In genomic region chr16:58629681-58630640, GRCh38 we compare ENCODE assay signal across 8 cellular contexts. TPM values are rescaled to one million over a fixed set of nuclear protein-coding genes. Genes with fewer than 3 reads are reported as not detected.
A peak's percentile ranks its signal among the peaks of the same experiment; 100 is the strongest.
DNase-seq lines count a peak whose midpoint lies in the region; ATAC-seq lines count a peak whose summit lies in the region.

Gene CNOT1, minus strand, starts transcription at chr16:58629826. Its CDS starts 30,489 bp downstream, at chr16:58599337.

- peaks cover 22% of the 10 kb centered on the region for H3K4me1 Mint-ChIP-seq in activated CD8-positive, alpha-beta memory T cell treated with anti-CD3 and anti-CD28 coated beads, Interleukin-2, amount 10 ng/mL, durations not matched to agents 7 days and 5 days

- H3K4me3 ChIP-seq in NT2/D1 (ENCODE audit: insufficient read length, low read depth) (peak within 1 kb of the TSS; percentile 100), endocrine pancreas (ENCODE audit: control insufficient read depth, insufficient read depth, low read length) (peak within 1 kb of the TSS; percentile 96), mesenchymal stem cell (ENCODE audit: insufficient read depth in 1 of 2, low read depth in 1 of 2, low read length in 2 of 2) (peak within 1 kb of the TSS; percentile 84 to 90)

- peak within 1 kb of the TSS; percentile 98 for H3K27ac ChIP-seq in mesenchymal stem cell (ENCODE audit: low read length, poor library complexity, severe bottlenecking)

- H2BK120ac ChIP-seq in mesenchymal stem cell (ENCODE audit: low read depth, low read length): peak within 1 kb of the TSS; percentile 77

- H3K9ac ChIP-seq in NT2/D1 (ENCODE audit: insufficient read length, low read depth): peak within 1 kb of the TSS; percentile 100
- H3K9ac ChIP-seq in endocrine pancreas (ENCODE audit: control insufficient read depth, insufficient read depth, low read length): peak within 1 kb of the TSS; percentile 99
- peak within 1 kb of the TSS; percentile 97 for H3K9ac ChIP-seq in mesenchymal stem cell (ENCODE audit: low read length)

- H4K91ac ChIP-seq in mesenchymal stem cell (ENCODE audit: low read length): peak within 1 kb of the TSS; percentile 90

- WGBS in mesenchymal stem cell: under 1% methylated on average over 64 of the region's 64 CpGs

- H3K27ac Mint-ChIP-seq in activated CD8-positive, alpha-beta memory T cell treated with anti-CD3 and anti-CD28 coated beads, Interleukin-2, amount 10 ng/mL, durations not matched to agents 7 days and 5 days: peak within 1 kb of the TSS; percentile 100

- H3K36me3 Mint-ChIP-seq in activated CD8-positive, alpha-beta memory T cell treated with anti-CD3 and anti-CD28 coated beads, Interleukin-2, amount 10 ng/mL, durations not matched to agents 7 days and 5 days: peaks cover 19% of the 10 kb centered on the region

- H2BK5ac ChIP-seq in mesenchymal stem cell (ENCODE audit: low read depth, low read length, poor library complexity, severe bottlenecking): peak within 1 kb of the TSS; percentile 69

- peak within 1 kb of the TSS; percentile 98 for H3K4me3 Mint-ChIP-seq in activated CD8-positive, alpha-beta memory T cell treated with anti-CD3 and anti-CD28 coated beads, Interleukin-2, amount 10 ng/mL, durations not matched to agents 7 days and 5 days

- H3K27me3 ChIP-seq in NT2/D1 (ENCODE audit: insufficient read depth, insufficient read length): no peaks in the 10 kb centered on the region
- no peaks in the 10 kb centered on the region for H3K27me3 ChIP-seq in endocrine pancreas (ENCODE audit: control insufficient read depth, insufficient read depth, low read length)
- H3K27me3 ChIP-seq in mesenchymal stem cell (ENCODE audit: control insufficient read depth in 1 of 2, insufficient read depth in 1 of 2, low read length in 2 of 2): no peaks in the 10 kb centered on the region

- H3K9me3 ChIP-seq in NT2/D1 (ENCODE audit: insufficient read depth, low read length): no peaks in the 10 kb centered on the region
- H3K9me3 ChIP-seq in endocrine pancreas (ENCODE audit: control insufficient read depth, low read length): no peaks in the 10 kb centered on the region
- H3K9me3 ChIP-seq in mesenchymal stem cell (ENCODE audit: control insufficient read depth, low read length): no peaks in the 10 kb centered on the region

- no peak within 1 kb of the TSS for H2AK5ac ChIP-seq in mesenchymal stem cell (ENCODE audit: low read length, severe bottlenecking)

- peaks cover 4% of the 10 kb centered on the region for H3K4me1 ChIP-seq in NT2/D1 (ENCODE audit: insufficient read depth, insufficient read length)
- H3K4me1 ChIP-seq in endocrine pancreas (ENCODE audit: control insufficient read depth, insufficient read depth, low read length): peaks cover 3% of the 10 kb centered on the region
- peaks cover 3% of the 10 kb centered on the region for H3K4me1 ChIP-seq in mesenchymal stem cell (ENCODE audit: control insufficient read depth, insufficient read depth, low read depth, low read length)

- peak within 1 kb of the TSS in 1 of 2 experiments; percentile 38 for H2BK12ac ChIP-seq in mesenchymal stem cell (ENCODE audit: low read length in 2 of 2)

- H3K9me3 Mint-ChIP-seq in activated CD8-positive, alpha-beta memory T cell treated with anti-CD3 and anti-CD28 coated beads, Interleukin-2, amount 10 ng/mL, durations not matched to agents 7 days and 5 days (ENCODE audit: low read depth): no peaks in the 10 kb centered on the region

- CTCF ChIA-PET in activated CD8-positive, alpha-beta memory T cell treated with anti-CD3 and anti-CD28 coated beads, Interleukin-2, amount 10 ng/mL, durations not matched to agents 7 days and 5 days (lab: Charles Lee): interaction anchor here (0.7 to 1.6 kb wide), 3 partner anchors 26 to 126 kb away, joined by 3 read pairs; no protein-coding TSS in a partner anchor

- peak within 1 kb of the TSS; percentile 99 for H3K18ac ChIP-seq in mesenchymal stem cell (ENCODE audit: low read depth in 1 of 2, low read length in 2 of 2)

- H3K79me1 ChIP-seq in mesenchymal stem cell (replicated peaks; ENCODE audit: low read length, poor library complexity, severe bottlenecking): no peaks in the 10 kb centered on the region

- H4K8ac ChIP-seq in mesenchymal stem cell (ENCODE audit: low read length): peak within 1 kb of the TSS; percentile 98

- peak; percentile 80 for ATAC-seq in GM21381 (IDR thresholded peaks at IDR 0.05; ENCODE audit: unreplicated experiment)
- ATAC-seq in activated CD8-positive, alpha-beta memory T cell treated with anti-CD3 and anti-CD28 coated beads, Interleukin-2, amount 10 ng/mL, durations not matched to agents 7 days and 5 days: peak; percentile 89

- H3K14ac ChIP-seq in mesenchymal stem cell (ENCODE audit: low read length in 2 of 2): peak within 1 kb of the TSS; percentile 2 to 97

- DNase-seq in COR-L47 (lab: John Stamatoyannopoulos, UW) (peak; percentile 98), HUDEP-2 (lab: John Stamatoyannopoulos, UW; ENCODE audit: unreplicated experiment in 76 of 76) (peak; percentile 58 to 100 (median 98)), NT2/D1 (ENCODE audit: low read depth, low spot score) (peak; percentile 97), mesenchymal stem cell (peak; percentile 100)
- peak; percentile 99 for DNase-seq in activated CD8-positive, alpha-beta memory T cell treated with anti-CD3 and anti-CD28 coated beads, Interleukin-2, amount 10 ng/mL, durations not matched to agents 7 days and 5 days
- DNase-seq in stimulated activated CD8-positive, alpha-beta memory T cell treated with anti-CD3 and anti-CD28 coated beads, Interleukin-12 subunit alpha, Interleukin-12 subunit beta, amount 100 ng/mL, for 4 hours (ENCODE audit: low read depth): peak; percentile 95

- H3K36me3 ChIP-seq in NT2/D1 (ENCODE audit: insufficient read depth, insufficient read length, low read length) (peaks cover 28% of the 10 kb centered on the region), endocrine pancreas (ENCODE audit: control insufficient read depth, insufficient read depth, low read length) (no peaks in the 10 kb centered on the region), mesenchymal stem cell (ENCODE audit: control insufficient read depth in 1 of 2, insufficient read depth in 2 of 2, low read depth in 1 of 2, low read length in 2 of 2) (peaks cover 0 to 2% of the 10 kb centered on the region in 2 experiments)

- peak within 1 kb of the TSS; percentile 30 for H2BK15ac ChIP-seq in mesenchymal stem cell (ENCODE audit: low read depth, poor library complexity, severe bottlenecking)

- peak within 1 kb of the TSS; percentile 78 for H3K4me2 ChIP-seq in mesenchymal stem cell (ENCODE audit: low read length, poor library complexity, severe bottlenecking)

- H3K27me3 Mint-ChIP-seq in activated CD8-positive, alpha-beta memory T cell treated with anti-CD3 and anti-CD28 coated beads, Interleukin-2, amount 10 ng/mL, durations not matched to agents 7 days and 5 days: peaks cover 2% of the 10 kb centered on the region

- peak within 1 kb of the TSS in 1 of 2 experiments; percentile 87 for H3K23ac ChIP-seq in mesenchymal stem cell (ENCODE audit: low read length in 2 of 2)

- peak within 1 kb of the TSS; percentile 90 to 95 for H3K4ac ChIP-seq in mesenchymal stem cell (ENCODE audit: low read depth in 1 of 2, low read length in 2 of 2)

- H2AFZ ChIP-seq in mesenchymal stem cell (ENCODE audit: low read depth, low read length): peak within 1 kb of the TSS; percentile 70

RNA-seq across cellular contexts. Expression of gene CNOT1, which starts in this region (rescaled TPM):
- 100 to 1,000 TPM; 268 to 273 TPM for total RNA-seq in activated CD8-positive, alpha-beta memory T cell treated with anti-CD3 and anti-CD28 coated beads, Interleukin-2, amount 10 ng/mL, durations not matched to agents 7 days and 5 days
- polyA plus RNA-seq in mesenchymal stem cell (2013, experiment 1 of 2): 68.0 TPM
- 59.8 TPM for polyA plus RNA-seq in mesenchymal stem cell (2013, experiment 2 of 2)

Comparison
In these comparisons a context has a peak if more than half of its experiments do, and no peak if none do; other contexts are left out.
1. Peak in every context shown above with its lines: DNase-seq, ATAC-seq, H3K4me3 ChIP-seq and H3K27ac ChIP-seq.